8 cellular contexts compared by ENCODE assay signal in the genomic region with DNA sequence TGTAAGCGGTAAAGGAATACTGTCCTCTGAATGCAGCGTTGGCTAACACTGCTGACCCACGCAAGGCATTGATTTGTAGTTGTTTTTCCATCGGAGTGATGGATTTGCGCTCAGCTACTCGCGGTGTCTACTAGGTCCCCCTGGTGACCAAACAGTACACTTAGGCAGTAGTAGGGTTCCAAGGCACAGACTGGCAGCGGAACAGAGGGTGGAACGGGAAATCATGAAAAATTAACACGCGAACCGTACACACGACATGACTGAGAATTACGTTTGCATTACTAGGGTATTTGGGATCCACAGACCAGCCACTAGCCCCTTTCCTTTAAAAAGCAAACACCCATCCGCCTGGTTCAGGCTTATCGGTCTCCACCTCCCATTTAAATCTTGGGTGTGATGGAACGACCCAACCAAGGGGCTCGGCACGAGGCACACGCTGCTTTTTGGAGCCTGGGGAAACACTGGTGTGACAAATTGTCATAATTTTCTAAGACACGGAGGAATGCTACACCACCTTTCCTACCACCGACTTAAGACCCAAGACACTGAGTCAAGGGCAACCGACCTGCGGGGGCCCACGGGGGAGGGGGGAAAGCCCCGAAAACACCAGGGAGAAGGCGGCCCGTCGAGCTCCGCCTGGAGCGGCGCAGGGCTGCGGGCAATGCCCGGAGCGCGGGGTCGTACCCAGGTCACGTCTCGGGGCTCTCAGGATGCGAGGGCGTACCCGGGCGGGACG. TPM values are rescaled to one million over a fixed set of nuclear protein-coding genes. Genes with fewer than 3 reads are reported as not detected.
A peak's percentile ranks its signal among the peaks of the same experiment; 100 is the strongest.
DNase-seq lines count a peak whose midpoint lies in the region; ATAC-seq and TF ChIP-seq lines count a peak whose summit lies in the region.

No MANE protein-coding gene starts in this region.

- H3K36me3 Mint-ChIP-seq in activated naive CD4-positive, alpha-beta T cell treated with anti-CD3 and anti-CD28 coated beads, Interleukin-2, amount 10 ng/mL, durations not matched to agents 7 days and 5 days: peaks cover 28% of the 10 kb centered on the region

- ATAC-seq in GM21737 (IDR thresholded peaks at IDR 0.05; ENCODE audit: unreplicated experiment): peak; percentile 40
- peak; percentile 58 for ATAC-seq in thoracic aorta (ENCODE audit: insufficient number of reproducible peaks, low FRiP score, low read depth)

- H3K36me3 ChIP-seq in thoracic aorta: no peaks in the 10 kb centered on the region

- CTCF ChIA-PET in RWPE1 (lab: Yijun Ruan, JAX): interaction anchor here (0.6 to 4.5 kb wide), 16 partner anchors 10 to 880 kb away, joined by 3 to 25 read pairs (median 4); a partner anchor contains a TSS
- CTCF ChIA-PET in activated naive CD4-positive, alpha-beta T cell treated with anti-CD3 and anti-CD28 coated beads, Interleukin-2, amount 10 ng/mL, durations not matched to agents 7 days and 5 days (lab: Charles Lee): interaction anchor here (0.7 to 19.8 kb wide), 20 partner anchors 8 to 662 kb away, joined by 3 to 375 read pairs (median 4); a partner anchor contains a TSS

- peak overlapping the region; percentile 94 for H3K27ac ChIP-seq in RWPE1
- H3K27ac ChIP-seq in thoracic aorta: peak overlapping the region; percentile 97 to 98

- DNase-seq in Daoy (ENCODE audit: low read depth) (peak; percentile 83), KG1 (lab: John Stamatoyannopoulos, UW) (peak; percentile 60), RWPE1 (ENCODE audit: low spot score) (peak; percentile 77), germinal center (ENCODE audit: low spot score) (peak; percentile 66), nucleus accumbens (lab: John Stamatoyannopoulos, UW) (peak in 54 of 56 donors; percentile 21 to 89 (median 68)), thoracic aorta (ENCODE audit: low spot score) (no peak)
- peak; percentile 77 for DNase-seq in activated naive CD4-positive, alpha-beta T cell treated with anti-CD3 and anti-CD28 coated beads, Interleukin-2, amount 10 ng/mL, durations not matched to agents 7 days and 5 days

- no peaks in the 10 kb centered on the region for H3K9me3 ChIP-seq in thoracic aorta

- peak overlapping the region; percentile 88 for H3K4me3 Mint-ChIP-seq in activated naive CD4-positive, alpha-beta T cell treated with anti-CD3 and anti-CD28 coated beads, Interleukin-2, amount 10 ng/mL, durations not matched to agents 7 days and 5 days

- no peaks in the 10 kb centered on the region for H3K27me3 Mint-ChIP-seq in activated naive CD4-positive, alpha-beta T cell treated with anti-CD3 and anti-CD28 coated beads, Interleukin-2, amount 10 ng/mL, durations not matched to agents 7 days and 5 days

- H3K27ac Mint-ChIP-seq in activated naive CD4-positive, alpha-beta T cell treated with anti-CD3 and anti-CD28 coated beads, Interleukin-2, amount 10 ng/mL, durations not matched to agents 7 days and 5 days: peak overlapping the region; percentile 98

- POLR2A ChIA-PET in RWPE1 (lab: Yijun Ruan, JAX; ENCODE audit: low non-redundant PET): no interaction called here

- peaks cover 40% of the 10 kb centered on the region for H3K4me1 Mint-ChIP-seq in activated naive CD4-positive, alpha-beta T cell treated with anti-CD3 and anti-CD28 coated beads, Interleukin-2, amount 10 ng/mL, durations not matched to agents 7 days and 5 days

- H3K27me3 ChIP-seq in thoracic aorta (replicated peaks; ENCODE audit: insufficient read depth): no peaks in the 10 kb centered on the region

- H3K9me3 Mint-ChIP-seq in activated naive CD4-positive, alpha-beta T cell treated with anti-CD3 and anti-CD28 coated beads, Interleukin-2, amount 10 ng/mL, durations not matched to agents 7 days and 5 days: no peaks in the 10 kb centered on the region

- peaks cover 20 to 46% of the 10 kb centered on the region in 2 donors for H3K4me1 ChIP-seq in thoracic aorta (ENCODE audit: control insufficient read depth in 1 of 2, low read depth in 2 of 2)

- peak overlapping the region; percentile 98 for H3K4me3 ChIP-seq in thoracic aorta

- TF ChIP-seq CTCF in RWPE1 (conservative IDR thresholded peaks at IDR 0.05; ENCODE audit: low read depth) (peak; percentile 76), thoracic aorta (IDR thresholded peaks at IDR 0.05) (peak; percentile 51)

RNA-seq across cellular contexts. Expression of a gene that starts 0.7 kb away (rescaled TPM):
- 12.5 and 13.2 TPM in 2 replicates for total RNA-seq in Daoy (2014; rRNA removed; shearing (Covaris generic))
- total RNA-seq in thoracic aorta: 10 to 100 TPM; 10.8 to 18.3 TPM
